20 cellular contexts compared by ENCODE assay signal in genomic region chr7:42214063-42214679, GRCh38. TPM values are rescaled to one million over a fixed set of nuclear protein-coding genes. Genes with fewer than 3 reads are reported as not detected.
"Had no signal": no experiment of that assay in that cellular context is flagged by ENCODE, and none has a peak within 500 bp of the region (broad histone marks: within the 10 kb centered on the region; RNA-seq: fewer than 3 reads in every experiment).

No MANE protein-coding gene starts in this region.

- DNase-seq: activated CD4-positive, alpha-beta memory T cell treated with anti-CD3 and anti-CD28 coated beads, Interleukin-2, amount 10 ng/mL, durations not matched to agents 7 days and 5 days; activated CD4-positive, alpha-beta T cell treated with anti-CD3 and anti-CD28 coated beads, Interleukin-2, amount 10 ng/mL, durations not matched to agents 24 days and 14 days; activated effector memory CD4-positive, alpha-beta T cell treated with anti-CD3 and anti-CD28 coated beads, Interleukin-2, amount 50 U/mL, for 16 hours; activated naive CD4-positive, alpha-beta T cell treated with anti-CD3 and anti-CD28 coated beads, Interleukin-2, amount 10 ng/mL, durations not matched to agents 7 days and 5 days; amygdala; caudate nucleus; dermis blood vessel endothelial cell; effector memory CD8-positive, alpha-beta T cell; heart left ventricle; kidney; natural killer cell; occipital lobe; sigmoid colon; SK-N-SH; stimulated activated CD4-positive, alpha-beta T cell treated with anti-CD3 and anti-CD28 coated beads, Interleukin-4, amount 100 ng/mL, for 1 hour; stimulated activated naive CD4-positive, alpha-beta T cell had no signal

- H3K4me3 Mint-ChIP-seq: activated CD4-positive, alpha-beta memory T cell treated with anti-CD3 and anti-CD28 coated beads, Interleukin-2, amount 10 ng/mL, durations not matched to agents 7 days and 5 days; activated CD4-positive, alpha-beta T cell treated with anti-CD3 and anti-CD28 coated beads, Interleukin-2, amount 10 ng/mL, durations not matched to agents 24 days and 14 days; activated naive CD4-positive, alpha-beta T cell treated with anti-CD3 and anti-CD28 coated beads, Interleukin-2, amount 10 ng/mL, durations not matched to agents 7 days and 5 days; effector memory CD8-positive, alpha-beta T cell; natural killer cell had no signal

- H3K27ac ChIP-seq: gastroesophageal sphincter, heart left ventricle had no signal

- H3K27ac Mint-ChIP-seq: activated CD4-positive, alpha-beta memory T cell treated with anti-CD3 and anti-CD28 coated beads, Interleukin-2, amount 10 ng/mL, durations not matched to agents 7 days and 5 days; activated CD4-positive, alpha-beta T cell treated with anti-CD3 and anti-CD28 coated beads, Interleukin-2, amount 10 ng/mL, durations not matched to agents 24 days and 14 days; activated naive CD4-positive, alpha-beta T cell treated with anti-CD3 and anti-CD28 coated beads, Interleukin-2, amount 10 ng/mL, durations not matched to agents 7 days and 5 days; effector memory CD8-positive, alpha-beta T cell; natural killer cell had no signal

- H3K4me2 ChIP-seq: SK-N-SH had no signal

- H3K9me3 ChIP-seq: gastroesophageal sphincter, heart left ventricle, sigmoid colon, SK-N-SH had no signal

- H3K9ac ChIP-seq: SK-N-SH had no signal

- ATAC-seq: activated CD4-positive, CD25-positive, alpha-beta regulatory T cell treated with anti-CD3 and anti-CD28 coated beads, Interleukin-2, amount 50 U/mL, for 24 hours; effector memory CD8-positive, alpha-beta T cell; gastroesophageal sphincter; heart left ventricle; natural killer cell had no signal

- H3K27me3 Mint-ChIP-seq: activated CD4-positive, alpha-beta memory T cell treated with anti-CD3 and anti-CD28 coated beads, Interleukin-2, amount 10 ng/mL, durations not matched to agents 7 days and 5 days; activated naive CD4-positive, alpha-beta T cell treated with anti-CD3 and anti-CD28 coated beads, Interleukin-2, amount 10 ng/mL, durations not matched to agents 7 days and 5 days; effector memory CD8-positive, alpha-beta T cell had no signal

- H3K4me3 ChIP-seq: gastroesophageal sphincter, heart left ventricle, lung, sigmoid colon had no signal

- H3K36me3 ChIP-seq: gastroesophageal sphincter, heart left ventricle, sigmoid colon had no signal

- H3K36me3 Mint-ChIP-seq: activated naive CD4-positive, alpha-beta T cell treated with anti-CD3 and anti-CD28 coated beads, Interleukin-2, amount 10 ng/mL, durations not matched to agents 7 days and 5 days; natural killer cell had no signal

- H3K4me1 Mint-ChIP-seq: activated CD4-positive, alpha-beta memory T cell treated with anti-CD3 and anti-CD28 coated beads, Interleukin-2, amount 10 ng/mL, durations not matched to agents 7 days and 5 days; activated CD4-positive, alpha-beta T cell treated with anti-CD3 and anti-CD28 coated beads, Interleukin-2, amount 10 ng/mL, durations not matched to agents 24 days and 14 days; activated naive CD4-positive, alpha-beta T cell treated with anti-CD3 and anti-CD28 coated beads, Interleukin-2, amount 10 ng/mL, durations not matched to agents 7 days and 5 days; natural killer cell had no signal

- H3K27me3 ChIP-seq: gastroesophageal sphincter, heart left ventricle, sigmoid colon had no signal

- H3K9me3 Mint-ChIP-seq: activated CD4-positive, alpha-beta memory T cell treated with anti-CD3 and anti-CD28 coated beads, Interleukin-2, amount 10 ng/mL, durations not matched to agents 7 days and 5 days; activated CD4-positive, alpha-beta T cell treated with anti-CD3 and anti-CD28 coated beads, Interleukin-2, amount 10 ng/mL, durations not matched to agents 24 days and 14 days; activated naive CD4-positive, alpha-beta T cell treated with anti-CD3 and anti-CD28 coated beads, Interleukin-2, amount 10 ng/mL, durations not matched to agents 7 days and 5 days; natural killer cell had no signal

RNA-seq across cellular contexts. Expression of gene GLI3, which starts 22.8 kb away (rescaled TPM):
- total RNA-seq: activated CD4-positive, alpha-beta memory T cell treated with anti-CD3 and anti-CD28 coated beads, Interleukin-2, amount 10 ng/mL, durations not matched to agents 7 days and 5 days; activated CD4-positive, alpha-beta T cell treated with anti-CD3 and anti-CD28 coated beads, Interleukin-2, amount 10 ng/mL, durations not matched to agents 24 days and 14 days; T-helper 2 cell treated with Interferon-gamma antibody and Interleukin-4, amounts not matched to agents 100 ng/mL and 5 ng/mL, for 36 hours had no signal
